Comparison of ENCODE assay signal across 17 cellular contexts in genomic region chr20:37833172-37833915, GRCh38.
"Had no signal": no experiment of that assay in that cellular context is flagged by ENCODE, and none has a peak within 500 bp of the region (broad histone marks: within the 10 kb centered on the region; RNA-seq: fewer than 3 reads in every experiment).

No MANE protein-coding gene starts in this region.

- H3K27ac Mint-ChIP-seq: activated CD4-positive, alpha-beta memory T cell treated with anti-CD3 and anti-CD28 coated beads for 36 hours; activated naive CD8-positive, alpha-beta T cell treated with anti-CD3 and anti-CD28 coated beads for 36 hours; immature natural killer cell; natural killer cell had no signal

- H3K9me3 ChIP-seq: esophagus squamous epithelium, lower lobe of right lung, thyroid gland had no signal

- DNase-seq: activated CD4-positive, alpha-beta memory T cell treated with anti-CD3 and anti-CD28 coated beads for 36 hours; activated naive CD8-positive, alpha-beta T cell treated with anti-CD3 and anti-CD28 coated beads for 36 hours; amniotic stem cell; central memory CD4-positive, alpha-beta T cell; cortex of kidney; esophagus squamous epithelium; immature natural killer cell; lower lobe of right lung; natural killer cell; nucleus accumbens; stimulated activated CD4-positive, alpha-beta T cell treated with anti-CD3 and anti-CD28 coated beads, Interleukin-1b, Interleukin-23, amount 100 ng/mL, for 48 hours; stimulated activated CD8-positive, alpha-beta memory T cell treated with anti-CD3 and anti-CD28 coated beads, Interleukin-4, amount 100 ng/mL, for 48 hours; stimulated activated naive CD4-positive, alpha-beta T cell; SW 1271; T-helper 2 cell; thyroid gland; WERI-Rb-1 had no signal

- H3K4me3 Mint-ChIP-seq: activated CD4-positive, alpha-beta memory T cell treated with anti-CD3 and anti-CD28 coated beads for 36 hours; activated naive CD8-positive, alpha-beta T cell treated with anti-CD3 and anti-CD28 coated beads for 36 hours; immature natural killer cell; natural killer cell had no signal

- H3K4me3 ChIP-seq: esophagus squamous epithelium, lower lobe of right lung, thyroid gland had no signal

- H3K27ac ChIP-seq: esophagus squamous epithelium, lower lobe of right lung, thyroid gland, WERI-Rb-1 had no signal

- H3K27me3 ChIP-seq: esophagus squamous epithelium, thyroid gland had no signal

- ATAC-seq: lower lobe of right lung, natural killer cell had no signal

- H3K27me3 Mint-ChIP-seq: activated CD4-positive, alpha-beta memory T cell treated with anti-CD3 and anti-CD28 coated beads for 36 hours; activated naive CD8-positive, alpha-beta T cell treated with anti-CD3 and anti-CD28 coated beads for 36 hours had no signal

- H3K9me3 Mint-ChIP-seq: activated CD4-positive, alpha-beta memory T cell treated with anti-CD3 and anti-CD28 coated beads for 36 hours; activated naive CD8-positive, alpha-beta T cell treated with anti-CD3 and anti-CD28 coated beads for 36 hours; immature natural killer cell; natural killer cell had no signal

- H3K36me3 Mint-ChIP-seq: natural killer cell had no signal

- H3K36me3 ChIP-seq: lower lobe of right lung, thyroid gland had no signal

- H3K4me1 ChIP-seq: esophagus squamous epithelium, lower lobe of right lung, thyroid gland had no signal
